In the genomic region with DNA sequence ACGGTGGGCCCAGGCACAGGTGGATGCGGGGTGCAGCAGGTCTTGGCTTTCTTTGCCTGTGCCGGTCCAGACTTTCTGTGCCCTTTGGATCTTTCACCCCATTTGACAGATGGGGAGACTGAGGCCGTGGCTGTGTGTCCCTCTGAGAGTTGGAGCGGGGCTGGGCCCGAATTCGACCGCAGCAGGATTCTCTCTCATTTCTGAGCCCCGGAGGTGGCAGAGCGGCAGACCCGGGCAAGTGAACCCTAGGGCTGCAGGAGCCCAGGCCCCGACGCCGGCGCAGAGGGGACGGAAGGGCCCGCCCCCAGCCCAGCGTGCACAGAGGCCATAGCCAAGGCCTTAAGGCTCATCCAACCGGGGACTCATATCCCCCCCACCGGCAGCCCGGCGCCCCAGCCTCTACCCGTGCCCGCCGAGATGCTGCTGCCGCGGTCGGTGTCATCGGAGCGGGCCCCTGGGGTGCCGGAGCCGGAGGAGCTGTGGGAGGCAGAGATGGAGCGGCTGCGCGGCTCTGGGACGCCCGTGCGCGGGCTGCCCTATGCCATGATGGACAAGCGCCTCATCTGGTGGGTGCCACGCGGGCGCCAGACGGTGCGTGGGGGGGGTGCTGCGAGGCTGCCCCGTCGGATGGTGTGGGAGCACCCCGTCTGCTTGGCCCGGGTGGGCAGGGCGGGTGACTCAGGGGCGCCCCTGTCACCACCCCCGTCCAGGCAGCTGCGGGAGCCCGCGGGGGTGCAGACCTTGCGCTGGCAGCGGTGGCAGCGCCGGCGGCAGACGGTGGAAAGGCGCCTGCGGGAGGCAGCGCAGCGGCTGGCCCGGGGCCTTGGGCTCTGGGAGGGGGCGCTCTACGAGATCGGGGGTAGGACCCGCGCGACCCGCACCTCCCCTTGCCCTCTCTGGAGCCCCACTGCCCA, we compare ENCODE assay signal across 1 cellular context.
TF ChIP-seq lines count a peak whose summit lies in the region.

No MANE protein-coding gene starts in this region.

TF ChIP-seq in HepG2, 621 proteins besides CTCF, POLR2A, EP300 and RAD21 (continues in another document):
- TF ChIP-seq, protein P1, sequence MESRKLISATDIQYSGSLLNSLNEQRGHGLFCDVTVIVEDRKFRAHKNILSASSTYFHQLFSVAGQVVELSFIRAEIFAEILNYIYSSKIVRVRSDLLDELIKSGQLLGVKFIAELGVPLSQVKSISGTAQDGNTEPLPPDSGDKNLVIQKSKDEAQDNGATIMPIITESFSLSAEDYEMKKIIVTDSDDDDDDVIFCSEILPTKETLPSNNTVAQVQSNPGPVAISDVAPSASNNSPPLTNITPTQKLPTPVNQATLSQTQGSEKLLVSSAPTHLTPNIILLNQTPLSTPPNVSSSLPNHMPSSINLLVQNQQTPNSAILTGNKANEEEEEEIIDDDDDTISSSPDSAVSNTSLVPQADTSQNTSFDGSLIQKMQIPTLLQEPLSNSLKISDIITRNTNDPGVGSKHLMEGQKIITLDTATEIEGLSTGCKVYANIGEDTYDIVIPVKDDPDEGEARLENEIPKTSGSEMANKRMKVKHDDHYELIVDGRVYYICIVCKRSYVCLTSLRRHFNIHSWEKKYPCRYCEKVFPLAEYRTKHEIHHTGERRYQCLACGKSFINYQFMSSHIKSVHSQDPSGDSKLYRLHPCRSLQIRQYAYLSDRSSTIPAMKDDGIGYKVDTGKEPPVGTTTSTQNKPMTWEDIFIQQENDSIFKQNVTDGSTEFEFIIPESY (CRISPR knock-in tag; IDR thresholded peaks at IDR 0.05) = peak; percentile 85; the same call in 1 of the 2 replicates
- TF ChIP-seq FOXK2 (IDR thresholded peaks at IDR 0.05) = no peak
- TF ChIP-seq ZNF121 (CRISPR knock-in tag; IDR thresholded peaks at IDR 0.05) = no peak
- peak; percentile 22 for TF ChIP-seq MED8 (CRISPR knock-in tag; IDR thresholded peaks at IDR 0.05; ENCODE audit: insufficient replicate concordance)
- TF ChIP-seq ARNT2 (CRISPR knock-in tag; IDR thresholded peaks at IDR 0.05; ENCODE audit: low read depth) = no peak
- TF ChIP-seq, protein P2, sequence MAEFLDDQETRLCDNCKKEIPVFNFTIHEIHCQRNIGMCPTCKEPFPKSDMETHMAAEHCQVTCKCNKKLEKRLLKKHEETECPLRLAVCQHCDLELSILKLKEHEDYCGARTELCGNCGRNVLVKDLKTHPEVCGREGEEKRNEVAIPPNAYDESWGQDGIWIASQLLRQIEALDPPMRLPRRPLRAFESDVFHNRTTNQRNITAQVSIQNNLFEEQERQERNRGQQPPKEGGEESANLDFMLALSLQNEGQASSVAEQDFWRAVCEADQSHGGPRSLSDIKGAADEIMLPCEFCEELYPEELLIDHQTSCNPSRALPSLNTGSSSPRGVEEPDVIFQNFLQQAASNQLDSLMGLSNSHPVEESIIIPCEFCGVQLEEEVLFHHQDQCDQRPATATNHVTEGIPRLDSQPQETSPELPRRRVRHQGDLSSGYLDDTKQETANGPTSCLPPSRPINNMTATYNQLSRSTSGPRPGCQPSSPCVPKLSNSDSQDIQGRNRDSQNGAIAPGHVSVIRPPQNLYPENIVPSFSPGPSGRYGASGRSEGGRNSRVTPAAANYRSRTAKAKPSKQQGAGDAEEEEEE (CRISPR knock-in tag; IDR thresholded peaks at IDR 0.05; ENCODE audit: borderline replicate concordance) = no peak
- no peak for TF ChIP-seq ZNF253 (CRISPR knock-in tag; IDR thresholded peaks at IDR 0.05; ENCODE audit: borderline replicate concordance)
- TF ChIP-seq, protein P3, sequence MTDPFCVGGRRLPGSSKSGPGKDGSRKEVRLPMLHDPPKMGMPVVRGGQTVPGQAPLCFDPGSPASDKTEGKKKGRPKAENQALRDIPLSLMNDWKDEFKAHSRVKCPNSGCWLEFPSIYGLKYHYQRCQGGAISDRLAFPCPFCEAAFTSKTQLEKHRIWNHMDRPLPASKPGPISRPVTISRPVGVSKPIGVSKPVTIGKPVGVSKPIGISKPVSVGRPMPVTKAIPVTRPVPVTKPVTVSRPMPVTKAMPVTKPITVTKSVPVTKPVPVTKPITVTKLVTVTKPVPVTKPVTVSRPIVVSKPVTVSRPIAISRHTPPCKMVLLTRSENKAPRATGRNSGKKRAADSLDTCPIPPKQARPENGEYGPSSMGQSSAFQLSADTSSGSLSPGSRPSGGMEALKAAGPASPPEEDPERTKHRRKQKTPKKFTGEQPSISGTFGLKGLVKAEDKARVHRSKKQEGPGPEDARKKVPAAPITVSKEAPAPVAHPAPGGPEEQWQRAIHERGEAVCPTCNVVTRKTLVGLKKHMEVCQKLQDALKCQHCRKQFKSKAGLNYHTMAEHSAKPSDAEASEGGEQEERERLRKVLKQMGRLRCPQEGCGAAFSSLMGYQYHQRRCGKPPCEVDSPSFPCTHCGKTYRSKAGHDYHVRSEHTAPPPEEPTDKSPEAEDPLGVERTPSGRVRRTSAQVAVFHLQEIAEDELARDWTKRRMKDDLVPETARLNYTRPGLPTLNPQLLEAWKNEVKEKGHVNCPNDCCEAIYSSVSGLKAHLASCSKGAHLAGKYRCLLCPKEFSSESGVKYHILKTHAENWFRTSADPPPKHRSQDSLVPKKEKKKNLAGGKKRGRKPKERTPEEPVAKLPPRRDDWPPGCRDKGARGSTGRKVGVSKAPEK (CRISPR knock-in tag; IDR thresholded peaks at IDR 0.05; ENCODE audit: borderline replicate concordance) = no peak
- TF ChIP-seq ATF7 (IDR thresholded peaks at IDR 0.05) = no peak
- TF ChIP-seq ATF7 (CRISPR knock-in tag; IDR thresholded peaks at IDR 0.05) = 0 out of 2 replicates have a peak, but pooled peaks have one; percentile 3
- TF ChIP-seq, protein P4, sequence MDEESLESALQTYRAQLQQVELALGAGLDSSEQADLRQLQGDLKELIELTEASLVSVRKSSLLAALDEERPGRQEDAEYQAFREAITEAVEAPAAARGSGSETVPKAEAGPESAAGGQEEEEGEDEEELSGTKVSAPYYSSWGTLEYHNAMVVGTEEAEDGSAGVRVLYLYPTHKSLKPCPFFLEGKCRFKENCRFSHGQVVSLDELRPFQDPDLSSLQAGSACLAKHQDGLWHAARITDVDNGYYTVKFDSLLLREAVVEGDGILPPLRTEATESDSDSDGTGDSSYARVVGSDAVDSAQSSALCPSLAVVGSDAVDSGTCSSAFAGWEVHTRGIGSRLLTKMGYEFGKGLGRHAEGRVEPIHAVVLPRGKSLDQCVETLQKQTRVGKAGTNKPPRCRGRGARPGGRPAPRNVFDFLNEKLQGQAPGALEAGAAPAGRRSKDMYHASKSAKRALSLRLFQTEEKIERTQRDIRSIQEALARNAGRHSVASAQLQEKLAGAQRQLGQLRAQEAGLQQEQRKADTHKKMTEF (CRISPR knock-in tag; IDR thresholded peaks at IDR 0.05) = no peak
- no peak for TF ChIP-seq HOXA3 (CRISPR knock-in tag; IDR thresholded peaks at IDR 0.05)
- TF ChIP-seq ZNF230 (CRISPR knock-in tag; IDR thresholded peaks at IDR 0.05) = no peak
- TF ChIP-seq KLF12 (CRISPR knock-in tag; IDR thresholded peaks at IDR 0.05; ENCODE audit: borderline replicate concordance) = no peak
- TF ChIP-seq TAF1 (CRISPR knock-in tag; IDR thresholded peaks at IDR 0.05) = no peak
- TF ChIP-seq, protein P5, sequence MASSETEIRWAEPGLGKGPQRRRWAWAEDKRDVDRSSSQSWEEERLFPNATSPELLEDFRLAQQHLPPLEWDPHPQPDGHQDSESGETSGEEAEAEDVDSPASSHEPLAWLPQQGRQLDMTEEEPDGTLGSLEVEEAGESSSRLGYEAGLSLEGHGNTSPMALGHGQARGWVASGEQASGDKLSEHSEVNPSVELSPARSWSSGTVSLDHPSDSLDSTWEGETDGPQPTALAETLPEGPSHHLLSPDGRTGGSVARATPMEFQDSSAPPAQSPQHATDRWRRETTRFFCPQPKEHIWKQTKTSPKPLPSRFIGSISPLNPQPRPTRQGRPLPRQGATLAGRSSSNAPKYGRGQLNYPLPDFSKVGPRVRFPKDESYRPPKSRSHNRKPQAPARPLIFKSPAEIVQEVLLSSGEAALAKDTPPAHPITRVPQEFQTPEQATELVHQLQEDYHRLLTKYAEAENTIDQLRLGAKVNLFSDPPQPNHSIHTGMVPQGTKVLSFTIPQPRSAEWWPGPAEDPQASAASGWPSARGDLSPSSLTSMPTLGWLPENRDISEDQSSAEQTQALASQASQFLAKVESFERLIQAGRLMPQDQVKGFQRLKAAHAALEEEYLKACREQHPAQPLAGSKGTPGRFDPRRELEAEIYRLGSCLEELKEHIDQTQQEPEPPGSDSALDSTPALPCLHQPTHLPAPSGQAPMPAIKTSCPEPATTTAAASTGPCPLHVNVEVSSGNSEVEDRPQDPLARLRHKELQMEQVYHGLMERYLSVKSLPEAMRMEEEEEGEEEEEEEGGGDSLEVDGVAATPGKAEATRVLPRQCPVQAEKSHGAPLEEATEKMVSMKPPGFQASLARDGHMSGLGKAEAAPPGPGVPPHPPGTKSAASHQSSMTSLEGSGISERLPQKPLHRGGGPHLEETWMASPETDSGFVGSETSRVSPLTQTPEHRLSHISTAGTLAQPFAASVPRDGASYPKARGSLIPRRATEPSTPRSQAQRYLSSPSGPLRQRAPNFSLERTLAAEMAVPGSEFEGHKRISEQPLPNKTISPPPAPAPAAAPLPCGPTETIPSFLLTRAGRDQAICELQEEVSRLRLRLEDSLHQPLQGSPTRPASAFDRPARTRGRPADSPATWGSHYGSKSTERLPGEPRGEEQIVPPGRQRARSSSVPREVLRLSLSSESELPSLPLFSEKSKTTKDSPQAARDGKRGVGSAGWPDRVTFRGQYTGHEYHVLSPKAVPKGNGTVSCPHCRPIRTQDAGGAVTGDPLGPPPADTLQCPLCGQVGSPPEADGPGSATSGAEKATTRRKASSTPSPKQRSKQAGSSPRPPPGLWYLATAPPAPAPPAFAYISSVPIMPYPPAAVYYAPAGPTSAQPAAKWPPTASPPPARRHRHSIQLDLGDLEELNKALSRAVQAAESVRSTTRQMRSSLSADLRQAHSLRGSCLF (CRISPR knock-in tag; IDR thresholded peaks at IDR 0.05; ENCODE audit: borderline replicate concordance) = no peak
- 0 out of 2 replicates have a peak, but pooled peaks have one; percentile 37 for TF ChIP-seq KAT7 (CRISPR knock-in tag; IDR thresholded peaks at IDR 0.05; ENCODE audit: borderline replicate concordance)
- TF ChIP-seq ZFP37 (CRISPR knock-in tag; IDR thresholded peaks at IDR 0.05; ENCODE audit: borderline replicate concordance) = no peak
- TF ChIP-seq ZNF629 (CRISPR knock-in tag; conservative IDR thresholded peaks at IDR 0.05) = peak; percentile 94
- TF ChIP-seq HNRNPL (IDR thresholded peaks at IDR 0.05; ENCODE audit: low read depth, low read length) = 0 out of 2 replicates have a peak, but pooled peaks have one; percentile 45
- TF ChIP-seq BRD4 (CRISPR knock-in tag; IDR thresholded peaks at IDR 0.05) = no peak
- no peak for TF ChIP-seq MIER3 (CRISPR knock-in tag; IDR thresholded peaks at IDR 0.05; ENCODE audit: borderline replicate concordance)
- TF ChIP-seq, protein P6, sequence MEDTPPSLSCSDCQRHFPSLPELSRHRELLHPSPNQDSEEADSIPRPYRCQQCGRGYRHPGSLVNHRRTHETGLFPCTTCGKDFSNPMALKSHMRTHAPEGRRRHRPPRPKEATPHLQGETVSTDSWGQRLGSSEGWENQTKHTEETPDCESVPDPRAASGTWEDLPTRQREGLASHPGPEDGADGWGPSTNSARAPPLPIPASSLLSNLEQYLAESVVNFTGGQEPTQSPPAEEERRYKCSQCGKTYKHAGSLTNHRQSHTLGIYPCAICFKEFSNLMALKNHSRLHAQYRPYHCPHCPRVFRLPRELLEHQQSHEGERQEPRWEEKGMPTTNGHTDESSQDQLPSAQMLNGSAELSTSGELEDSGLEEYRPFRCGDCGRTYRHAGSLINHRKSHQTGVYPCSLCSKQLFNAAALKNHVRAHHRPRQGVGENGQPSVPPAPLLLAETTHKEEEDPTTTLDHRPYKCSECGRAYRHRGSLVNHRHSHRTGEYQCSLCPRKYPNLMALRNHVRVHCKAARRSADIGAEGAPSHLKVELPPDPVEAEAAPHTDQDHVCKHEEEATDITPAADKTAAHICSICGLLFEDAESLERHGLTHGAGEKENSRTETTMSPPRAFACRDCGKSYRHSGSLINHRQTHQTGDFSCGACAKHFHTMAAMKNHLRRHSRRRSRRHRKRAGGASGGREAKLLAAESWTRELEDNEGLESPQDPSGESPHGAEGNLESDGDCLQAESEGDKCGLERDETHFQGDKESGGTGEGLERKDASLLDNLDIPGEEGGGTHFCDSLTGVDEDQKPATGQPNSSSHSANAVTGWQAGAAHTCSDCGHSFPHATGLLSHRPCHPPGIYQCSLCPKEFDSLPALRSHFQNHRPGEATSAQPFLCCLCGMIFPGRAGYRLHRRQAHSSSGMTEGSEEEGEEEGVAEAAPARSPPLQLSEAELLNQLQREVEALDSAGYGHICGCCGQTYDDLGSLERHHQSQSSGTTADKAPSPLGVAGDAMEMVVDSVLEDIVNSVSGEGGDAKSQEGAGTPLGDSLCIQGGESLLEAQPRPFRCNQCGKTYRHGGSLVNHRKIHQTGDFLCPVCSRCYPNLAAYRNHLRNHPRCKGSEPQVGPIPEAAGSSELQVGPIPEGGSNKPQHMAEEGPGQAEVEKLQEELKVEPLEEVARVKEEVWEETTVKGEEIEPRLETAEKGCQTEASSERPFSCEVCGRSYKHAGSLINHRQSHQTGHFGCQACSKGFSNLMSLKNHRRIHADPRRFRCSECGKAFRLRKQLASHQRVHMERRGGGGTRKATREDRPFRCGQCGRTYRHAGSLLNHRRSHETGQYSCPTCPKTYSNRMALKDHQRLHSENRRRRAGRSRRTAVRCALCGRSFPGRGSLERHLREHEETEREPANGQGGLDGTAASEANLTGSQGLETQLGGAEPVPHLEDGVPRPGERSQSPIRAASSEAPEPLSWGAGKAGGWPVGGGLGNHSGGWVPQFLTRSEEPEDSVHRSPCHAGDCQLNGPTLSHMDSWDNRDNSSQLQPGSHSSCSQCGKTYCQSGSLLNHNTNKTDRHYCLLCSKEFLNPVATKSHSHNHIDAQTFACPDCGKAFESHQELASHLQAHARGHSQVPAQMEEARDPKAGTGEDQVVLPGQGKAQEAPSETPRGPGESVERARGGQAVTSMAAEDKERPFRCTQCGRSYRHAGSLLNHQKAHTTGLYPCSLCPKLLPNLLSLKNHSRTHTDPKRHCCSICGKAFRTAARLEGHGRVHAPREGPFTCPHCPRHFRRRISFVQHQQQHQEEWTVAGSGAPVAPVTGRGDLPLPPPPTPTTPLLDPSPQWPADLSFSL (CRISPR knock-in tag; IDR thresholded peaks at IDR 0.05) = no peak
- TF ChIP-seq ZNF839 (CRISPR knock-in tag; IDR thresholded peaks at IDR 0.05; ENCODE audit: borderline replicate concordance) = no peak
- TF ChIP-seq ZNF460 (CRISPR knock-in tag; IDR thresholded peaks at IDR 0.05; ENCODE audit: borderline replicate concordance) = no peak
- TF ChIP-seq MED1 (CRISPR knock-in tag; IDR thresholded peaks at IDR 0.05) = no peak
- no peak for TF ChIP-seq CBX2 (IDR thresholded peaks at IDR 0.05; ENCODE audit: low read depth, low read length)
- TF ChIP-seq CBX2 (CRISPR knock-in tag; IDR thresholded peaks at IDR 0.05; ENCODE audit: low read depth) = no peak
- peak; percentile 59 for TF ChIP-seq ZNF768 (CRISPR knock-in tag; IDR thresholded peaks at IDR 0.05)
- no peak for TF ChIP-seq NFKBIZ (CRISPR knock-in tag; IDR thresholded peaks at IDR 0.05)
- no peak for TF ChIP-seq PHF8 (CRISPR knock-in tag; IDR thresholded peaks at IDR 0.05)
- TF ChIP-seq, protein P7, sequence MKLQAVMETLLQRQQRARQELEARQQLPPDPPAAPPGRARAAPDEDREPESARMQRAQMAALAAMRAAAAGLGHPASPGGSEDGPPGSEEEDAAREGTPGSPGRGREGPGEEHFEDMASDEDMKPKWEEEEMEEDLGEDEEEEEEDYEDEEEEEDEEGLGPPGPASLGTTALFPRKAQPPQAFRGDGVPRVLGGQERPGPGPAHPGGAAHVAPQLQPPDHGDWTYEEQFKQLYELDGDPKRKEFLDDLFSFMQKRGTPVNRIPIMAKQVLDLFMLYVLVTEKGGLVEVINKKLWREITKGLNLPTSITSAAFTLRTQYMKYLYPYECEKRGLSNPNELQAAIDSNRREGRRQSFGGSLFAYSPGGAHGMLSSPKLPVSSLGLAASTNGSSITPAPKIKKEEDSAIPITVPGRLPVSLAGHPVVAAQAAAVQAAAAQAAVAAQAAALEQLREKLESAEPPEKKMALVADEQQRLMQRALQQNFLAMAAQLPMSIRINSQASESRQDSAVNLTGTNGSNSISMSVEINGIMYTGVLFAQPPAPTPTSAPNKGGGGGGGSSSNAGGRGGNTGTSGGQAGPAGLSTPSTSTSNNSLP (IDR thresholded peaks at IDR 0.05; ENCODE audit: low read depth, low read length) = no peak
- TF ChIP-seq ZNF615 (CRISPR knock-in tag; IDR thresholded peaks at IDR 0.05; ENCODE audit: borderline replicate concordance) = no peak
